Comparison of ENCODE assay signal across 2 cellular contexts in the genomic region with DNA sequence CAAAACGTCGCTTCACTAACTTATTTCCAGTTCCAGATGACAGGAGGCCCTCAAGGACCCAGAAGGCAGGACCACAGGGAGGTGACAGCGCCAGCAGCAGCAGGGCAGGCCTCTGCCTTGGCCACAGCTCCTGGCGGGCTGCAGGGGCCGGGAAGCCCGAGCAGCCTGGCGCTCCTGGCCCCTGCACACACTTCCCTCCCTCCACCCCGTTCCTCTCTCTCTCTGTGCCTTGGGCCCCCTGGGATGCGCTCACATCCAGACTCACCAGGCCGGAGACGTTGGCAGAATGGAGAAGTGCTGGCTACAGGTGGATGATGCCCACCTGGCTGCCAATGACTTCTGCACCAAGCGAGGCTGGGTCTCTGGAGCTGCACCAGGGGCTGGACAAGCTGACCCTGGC.
TF ChIP-seq lines count a peak whose summit lies in the region.

No MANE protein-coding gene starts in this region.

TF ChIP-seq in liver, 16 proteins besides CTCF, POLR2A, EP300 and RAD21:
- TF ChIP-seq NR2F2 (IDR thresholded peaks at IDR 0.05) (no peak), JUND (IDR thresholded peaks at IDR 0.05) (no peak)
- TF ChIP-seq, protein P1, sequence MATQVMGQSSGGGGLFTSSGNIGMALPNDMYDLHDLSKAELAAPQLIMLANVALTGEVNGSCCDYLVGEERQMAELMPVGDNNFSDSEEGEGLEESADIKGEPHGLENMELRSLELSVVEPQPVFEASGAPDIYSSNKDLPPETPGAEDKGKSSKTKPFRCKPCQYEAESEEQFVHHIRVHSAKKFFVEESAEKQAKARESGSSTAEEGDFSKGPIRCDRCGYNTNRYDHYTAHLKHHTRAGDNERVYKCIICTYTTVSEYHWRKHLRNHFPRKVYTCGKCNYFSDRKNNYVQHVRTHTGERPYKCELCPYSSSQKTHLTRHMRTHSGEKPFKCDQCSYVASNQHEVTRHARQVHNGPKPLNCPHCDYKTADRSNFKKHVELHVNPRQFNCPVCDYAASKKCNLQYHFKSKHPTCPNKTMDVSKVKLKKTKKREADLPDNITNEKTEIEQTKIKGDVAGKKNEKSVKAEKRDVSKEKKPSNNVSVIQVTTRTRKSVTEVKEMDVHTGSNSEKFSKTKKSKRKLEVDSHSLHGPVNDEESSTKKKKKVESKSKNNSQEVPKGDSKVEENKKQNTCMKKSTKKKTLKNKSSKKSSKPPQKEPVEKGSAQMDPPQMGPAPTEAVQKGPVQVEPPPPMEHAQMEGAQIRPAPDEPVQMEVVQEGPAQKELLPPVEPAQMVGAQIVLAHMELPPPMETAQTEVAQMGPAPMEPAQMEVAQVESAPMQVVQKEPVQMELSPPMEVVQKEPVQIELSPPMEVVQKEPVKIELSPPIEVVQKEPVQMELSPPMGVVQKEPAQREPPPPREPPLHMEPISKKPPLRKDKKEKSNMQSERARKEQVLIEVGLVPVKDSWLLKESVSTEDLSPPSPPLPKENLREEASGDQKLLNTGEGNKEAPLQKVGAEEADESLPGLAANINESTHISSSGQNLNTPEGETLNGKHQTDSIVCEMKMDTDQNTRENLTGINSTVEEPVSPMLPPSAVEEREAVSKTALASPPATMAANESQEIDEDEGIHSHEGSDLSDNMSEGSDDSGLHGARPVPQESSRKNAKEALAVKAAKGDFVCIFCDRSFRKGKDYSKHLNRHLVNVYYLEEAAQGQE (IDR thresholded peaks at IDR 0.05), result no peak
- TF ChIP-seq, protein P2, sequence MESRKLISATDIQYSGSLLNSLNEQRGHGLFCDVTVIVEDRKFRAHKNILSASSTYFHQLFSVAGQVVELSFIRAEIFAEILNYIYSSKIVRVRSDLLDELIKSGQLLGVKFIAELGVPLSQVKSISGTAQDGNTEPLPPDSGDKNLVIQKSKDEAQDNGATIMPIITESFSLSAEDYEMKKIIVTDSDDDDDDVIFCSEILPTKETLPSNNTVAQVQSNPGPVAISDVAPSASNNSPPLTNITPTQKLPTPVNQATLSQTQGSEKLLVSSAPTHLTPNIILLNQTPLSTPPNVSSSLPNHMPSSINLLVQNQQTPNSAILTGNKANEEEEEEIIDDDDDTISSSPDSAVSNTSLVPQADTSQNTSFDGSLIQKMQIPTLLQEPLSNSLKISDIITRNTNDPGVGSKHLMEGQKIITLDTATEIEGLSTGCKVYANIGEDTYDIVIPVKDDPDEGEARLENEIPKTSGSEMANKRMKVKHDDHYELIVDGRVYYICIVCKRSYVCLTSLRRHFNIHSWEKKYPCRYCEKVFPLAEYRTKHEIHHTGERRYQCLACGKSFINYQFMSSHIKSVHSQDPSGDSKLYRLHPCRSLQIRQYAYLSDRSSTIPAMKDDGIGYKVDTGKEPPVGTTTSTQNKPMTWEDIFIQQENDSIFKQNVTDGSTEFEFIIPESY (IDR thresholded peaks at IDR 0.05), result no peak

TF ChIP-seq in HepG2, 621 proteins besides CTCF, POLR2A, EP300 and RAD21:
- TF ChIP-seq ZNF441 (CRISPR knock-in tag; IDR thresholded peaks at IDR 0.05; ENCODE audit: borderline replicate concordance) (no peak), NCOA5 (CRISPR knock-in tag; IDR thresholded peaks at IDR 0.05) (no peak), ZBTB8A (CRISPR knock-in tag; IDR thresholded peaks at IDR 0.05; ENCODE audit: borderline replicate concordance, low read depth) (no peak), SATB2 (CRISPR knock-in tag; IDR thresholded peaks at IDR 0.05) (no peak), TMF1 (CRISPR knock-in tag; IDR thresholded peaks at IDR 0.05; ENCODE audit: low read depth) (no peak), CHD2 (IDR thresholded peaks at IDR 0.05; ENCODE audit: low read depth, low read length) (no peak), ZNF383 (CRISPR knock-in tag; IDR thresholded peaks at IDR 0.05; ENCODE audit: borderline replicate concordance) (no peak)
